In the genomic region with DNA sequence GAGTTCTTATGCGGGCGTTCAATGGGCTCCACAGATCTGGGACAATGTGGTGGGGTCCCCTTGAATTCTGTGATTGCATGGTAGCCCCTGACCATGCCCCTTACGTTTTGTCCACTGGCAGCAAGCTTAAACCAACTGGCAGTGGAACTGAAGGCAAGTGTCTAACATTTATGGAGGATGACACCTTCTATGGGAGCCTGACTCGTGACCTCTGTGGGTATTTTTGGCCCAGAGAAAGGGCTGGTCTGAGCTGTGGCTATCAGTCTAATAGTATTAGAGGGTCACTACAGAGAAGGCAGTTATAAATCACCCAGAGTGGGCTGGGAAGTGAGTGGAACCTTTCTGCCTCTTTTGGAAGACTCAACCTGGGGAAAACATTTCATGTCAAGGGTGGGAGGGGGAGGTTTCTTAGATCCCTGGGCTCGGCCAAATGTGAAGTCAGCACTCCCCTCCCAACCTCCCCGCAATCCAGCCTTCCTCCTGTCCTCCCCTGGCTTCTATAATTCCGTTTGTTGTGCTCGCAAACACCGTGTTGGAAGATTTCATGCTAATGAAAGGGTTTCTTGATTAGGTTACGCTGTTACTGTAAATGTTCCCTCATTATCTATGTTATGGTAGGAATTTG, we compare ENCODE assay signal across 26 cellular contexts.
DNase-seq lines count a peak whose midpoint lies in the region; ATAC-seq and TF ChIP-seq lines count a peak whose summit lies in the region.
"Had no signal": no experiment of that assay in that cellular context is flagged by ENCODE, and none has a peak within 500 bp of the region (broad histone marks: within the 10 kb centered on the region; RNA-seq: fewer than 3 reads in every experiment).

No MANE protein-coding gene starts in this region.

- CTCF ChIA-PET in activated naive CD4-positive, alpha-beta T cell treated with anti-CD3 and anti-CD28 coated beads for 36 hours (lab: Charles Lee), result no interaction called here

- H3K4me3 Mint-ChIP-seq in H9 (no peak overlapping the region), brain (peak overlapping the region in 2 of 5 experiments; percentile 18 to 57)
- no peak overlapping the region for H3K4me3 Mint-ChIP-seq in activated naive CD4-positive, alpha-beta T cell treated with anti-CD3 and anti-CD28 coated beads for 36 hours
- H3K4me3 Mint-ChIP-seq: CD4-positive, alpha-beta T cell had no signal

- H3K9me3 Mint-ChIP-seq in H9 (no peaks in the 10 kb centered on the region; a peak in 1 of 5 replicates), brain (peaks cover 0 to 11% (median 0%) of the 10 kb centered on the region in 5 experiments)
- no peaks in the 10 kb centered on the region for H3K9me3 Mint-ChIP-seq in activated naive CD4-positive, alpha-beta T cell treated with anti-CD3 and anti-CD28 coated beads for 36 hours
- H3K9me3 Mint-ChIP-seq: CD4-positive, alpha-beta T cell had no signal

- no peaks in the 10 kb centered on the region for H3K23me2 ChIP-seq in H9 (ENCODE audit: insufficient read length, low read depth, low read length, poor library complexity, severe bottlenecking)

- H3K4me1 ChIP-seq in H9 (ENCODE audit: insufficient read depth, low read length), result peaks cover 2% of the 10 kb centered on the region; the same call in 1 of the 2 replicates

- no peak overlapping the region for H3T11ph ChIP-seq in H9 (ENCODE audit: low read length)

- H3K56ac ChIP-seq in H9 (ENCODE audit: insufficient read length, low read depth, low read length), result no peak overlapping the region

- WGBS in H9 (ENCODE audit: extremely low coverage, insufficient read length, low lambda C conversion rate), result no CpG with 5 or more reads among the region's 10 CpGs

- no peak overlapping the region for H4K5ac ChIP-seq in H9 (ENCODE audit: insufficient read length, low read depth, low read length)

- no peak overlapping the region for H3K23ac ChIP-seq in H9 (ENCODE audit: insufficient read length, low read depth, low read length)

- H2AK5ac ChIP-seq in H9 (ENCODE audit: insufficient read length, low read length), result no peak overlapping the region

- H3K27ac Mint-ChIP-seq in H9 (peak overlapping the region in 2 of 3 experiments; percentile 55 to 64; a peak in 2 of 7 replicates), brain (peak overlapping the region; percentile 9 to 97 (median 87))
- no peak overlapping the region for H3K27ac Mint-ChIP-seq in activated naive CD4-positive, alpha-beta T cell treated with anti-CD3 and anti-CD28 coated beads for 36 hours
- H3K27ac Mint-ChIP-seq: CD4-positive, alpha-beta T cell had no signal

- no peaks in the 10 kb centered on the region for H3K79me2 ChIP-seq in H9 (ENCODE audit: insufficient read depth, low read length)

- no peak overlapping the region for H2BK120ac ChIP-seq in H9 (ENCODE audit: low read depth, low read length, poor library complexity, severe bottlenecking)

- no peak overlapping the region for H3K18ac ChIP-seq in H9 (ENCODE audit: insufficient read length, low read depth, low read length)

- no peaks in the 10 kb centered on the region for H3K9me3 ChIP-seq in H9 (ENCODE audit: control insufficient read depth, low read depth, low read length)
- H3K9me3 ChIP-seq: BLaER1 treated with 17β-estradiol and CSF1 and Interleukin-3, amounts not matched to agents 10 nM and 100 nM had no signal

- no peak overlapping the region for H4K8ac ChIP-seq in H9 (replicated peaks; ENCODE audit: insufficient read length, low read depth, low read length)

- no peak overlapping the region for H2AFZ ChIP-seq in H9 (ENCODE audit: low read length)
- H2AFZ ChIP-seq: GM23248 had no signal

- ATAC-seq in omental fat pad (ENCODE audit: low FRiP score), result peak; percentile 6
- ATAC-seq in GM18870 (IDR thresholded peaks at IDR 0.05; ENCODE audit: unreplicated experiment), result no peak
- ATAC-seq: HCT116, K562 had no signal

- no peak overlapping the region for H3K4me2 ChIP-seq in H9 (ENCODE audit: insufficient read depth, insufficient read length, low read length)
- H3K4me2 ChIP-seq: BLaER1 treated with 17β-estradiol and CSF1 and Interleukin-3, amounts not matched to agents 10 nM and 100 nM had no signal

- H2BK15ac ChIP-seq in H9 (ENCODE audit: low read depth, low read length), result no peak overlapping the region

- H3K36me3 Mint-ChIP-seq in H9 (ENCODE audit: insufficient read depth in 1 of 3, low read depth in 3 of 3) (no peaks in the 10 kb centered on the region), brain (no peaks in the 10 kb centered on the region)
- no peaks in the 10 kb centered on the region for H3K36me3 Mint-ChIP-seq in activated naive CD4-positive, alpha-beta T cell treated with anti-CD3 and anti-CD28 coated beads for 36 hours (ENCODE audit: low read depth)

- H3K9ac ChIP-seq in H9 (ENCODE audit: extremely low read depth, insufficient read length, low read length), result no peak overlapping the region
- H3K9ac ChIP-seq: BLaER1 treated with 17β-estradiol and CSF1 and Interleukin-3, amounts not matched to agents 10 nM and 100 nM; GM23248 had no signal

- H4K20me1 ChIP-seq in H9 (ENCODE audit: control insufficient read depth, insufficient read depth, insufficient read length), result no peaks in the 10 kb centered on the region
- H4K20me1 ChIP-seq: BLaER1 treated with 17β-estradiol and CSF1 and Interleukin-3, amounts not matched to agents 10 nM and 100 nM had no signal

- no peak overlapping the region for H3K4ac ChIP-seq in H9 (ENCODE audit: low read depth, low read length)

- TF ChIP-seq CTCF in H9 (conservative IDR thresholded peaks at IDR 0.05) (no peak), brain (conservative IDR thresholded peaks at IDR 0.05) (no peak), omental fat pad (IDR thresholded peaks at IDR 0.05) (no peak)

- H3K14ac ChIP-seq in H9 (ENCODE audit: insufficient read depth, low read length), result no peak overlapping the region

- H4K91ac ChIP-seq in H9 (ENCODE audit: insufficient read length, low read depth, low read length), result no peak overlapping the region

- no peaks in the 10 kb centered on the region for H3K79me1 ChIP-seq in H9 (ENCODE audit: insufficient read depth, low read depth, low read length, poor library complexity, severe bottlenecking)

- H3K27ac ChIP-seq in H9 (ENCODE audit: insufficient read length, low read depth, low read length), result no peak overlapping the region
- H3K27ac ChIP-seq in substantia nigra (ENCODE audit: low read depth, low read length, poor library complexity, severe bottlenecking), result no peak overlapping the region
- H3K27ac ChIP-seq: BLaER1 treated with 17β-estradiol and CSF1 and Interleukin-3, amounts not matched to agents 10 nM and 100 nM; GM23248 had no signal

- H3K27me3 ChIP-seq in H9 (ENCODE audit: insufficient read depth, low read length), result no peaks in the 10 kb centered on the region
- H3K27me3 ChIP-seq: BLaER1 treated with 17β-estradiol and CSF1 and Interleukin-3, amounts not matched to agents 10 nM and 100 nM had no signal

- H2BK20ac ChIP-seq in H9 (ENCODE audit: low read depth, low read length, poor library complexity, severe bottlenecking), result no peak overlapping the region

- H3K4me1 Mint-ChIP-seq in H9 (peaks cover 39 to 47% of the 10 kb centered on the region in 2 experiments), brain (peaks cover 65% of the 10 kb centered on the region)
- no peaks in the 10 kb centered on the region for H3K4me1 Mint-ChIP-seq in activated naive CD4-positive, alpha-beta T cell treated with anti-CD3 and anti-CD28 coated beads for 36 hours (ENCODE audit: low read depth)

- peaks cover 9% of the 10 kb centered on the region for H3K27me3 Mint-ChIP-seq in H9 (ENCODE audit: low read depth)
- H3K27me3 Mint-ChIP-seq in brain, result peaks cover 9% of the 10 kb centered on the region
- no peaks in the 10 kb centered on the region for H3K27me3 Mint-ChIP-seq in activated naive CD4-positive, alpha-beta T cell treated with anti-CD3 and anti-CD28 coated beads for 36 hours (ENCODE audit: low read depth)

- no peak overlapping the region for H2BK5ac ChIP-seq in H9 (ENCODE audit: insufficient read length, low read length)

- DNase-seq in H9 (no peak), myocyte (ENCODE audit: low read depth) (peak; percentile 62), omental fat pad (ENCODE audit: low spot score) (no peak), NCI-H2081 (lab: John Stamatoyannopoulos, UW) (no peak), substantia nigra (lab: John Stamatoyannopoulos, UW) (no peak)
- no peak for DNase-seq in activated naive CD4-positive, alpha-beta T cell treated with anti-CD3 and anti-CD28 coated beads for 36 hours
- DNase-seq: AML-193; CD4-positive, alpha-beta T cell; COR-L47; DMS53; GM23248; NCI-H1092 treated with DMSO at 0.1 percent for 48 hours; NCI-H1436; NCI-H187; NCI-H2171 treated with DMSO at 0.1 percent for 48 hours; NCI-H345; NCI-H510A treated with DMSO at 0.1 percent for 48 hours; NCI-H748 treated with DMSO at 0.1 percent for 48 hours; RPMI8226; SHP77 treated with DMSO at 0.1 percent for 48 hours; SW 1271 had no signal

- H2BK12ac ChIP-seq in H9 (ENCODE audit: insufficient read length, low read depth, low read length), result no peak overlapping the region

- intact Hi-C loops in activated naive CD4-positive, alpha-beta T cell treated with anti-CD3 and anti-CD28 coated beads for 36 hours (cut with micrococcal nuclease), result no loop called here
